9 cellular contexts compared by ENCODE assay signal in the genomic region with DNA sequence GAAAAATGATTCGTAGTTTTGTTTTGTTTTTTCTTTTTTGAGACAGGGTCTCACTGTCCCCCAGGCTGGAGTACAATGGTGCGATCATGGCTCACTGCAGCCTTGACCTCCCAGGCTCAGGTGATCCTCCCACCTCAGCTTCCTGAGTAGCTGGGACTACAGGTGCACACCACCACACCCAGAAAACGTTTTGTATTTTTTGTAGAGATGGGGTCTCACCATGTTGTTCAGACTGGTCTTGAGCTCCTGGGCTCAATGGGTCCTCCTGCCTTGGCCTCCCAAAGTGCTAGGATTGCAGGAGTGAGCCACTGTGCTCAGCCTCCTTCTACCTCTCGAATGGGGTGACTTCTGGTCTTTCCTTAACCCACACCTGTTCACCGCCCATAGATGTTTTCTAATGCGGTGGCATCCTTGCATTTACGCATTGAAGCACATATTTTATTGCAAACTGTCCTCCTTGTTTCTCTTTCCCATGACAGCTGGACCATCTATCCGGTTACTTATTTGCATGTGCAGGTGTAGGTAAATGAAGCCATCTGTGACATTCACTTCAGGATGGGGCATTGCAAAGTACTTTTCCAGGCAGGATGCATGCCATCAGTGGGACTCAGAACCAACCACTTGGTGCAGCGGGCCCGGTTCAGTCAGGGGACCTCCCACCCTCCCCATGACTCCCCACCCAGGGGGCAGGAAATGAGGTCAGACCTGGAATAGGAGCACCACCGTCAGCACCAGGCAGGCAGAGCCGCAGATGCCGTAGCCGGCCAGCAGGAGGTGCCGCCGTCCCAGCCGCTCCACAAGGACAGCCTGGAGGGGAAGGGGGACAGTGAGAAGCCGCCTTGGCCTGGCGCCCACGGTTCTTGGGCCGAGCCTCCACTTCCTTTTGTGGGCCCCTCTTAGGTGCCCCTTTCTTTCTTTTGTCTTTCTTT. TPM values are rescaled to one million over a fixed set of nuclear protein-coding genes. Genes with fewer than 3 reads are reported as not detected.
A peak's percentile ranks its signal among the peaks of the same experiment; 100 is the strongest.
DNase-seq lines count a peak whose midpoint lies in the region; TF ChIP-seq lines count a peak whose summit lies in the region.
"Had no signal": no experiment of that assay in that cellular context is flagged by ENCODE, and none has a peak within 500 bp of the region (broad histone marks: within the 10 kb centered on the region; RNA-seq: fewer than 3 reads in every experiment).

No MANE protein-coding gene starts in this region.

- no peaks in the 10 kb centered on the region for H3K36me3 ChIP-seq in mammary epithelial cell (ENCODE audit: insufficient read depth, low read length)
- H3K36me3 ChIP-seq in mesendoderm (ENCODE audit: control insufficient read depth, insufficient read depth, low read length), result no peaks in the 10 kb centered on the region

- dilution Hi-C loops in mammary epithelial cell (cut with HindIII; ENCODE audit: low sequenced_read_pairs), result no loop called here

- H3K4me2 ChIP-seq in mammary epithelial cell (ENCODE audit: insufficient read depth, low read depth, low read length), result no peak overlapping the region
- no peak overlapping the region for H3K4me2 ChIP-seq in mesendoderm (ENCODE audit: low read length)

- BruUV-seq in mammary epithelial cell (replicated peaks; lab: Mats Ljungman, UMichigan), result TSS peak; percentile 100

- H3K4ac ChIP-seq in mesendoderm (ENCODE audit: low read depth, low read length), result no peak overlapping the region

- DNase-seq in NCI-H2029 (lab: John Stamatoyannopoulos, UW), result peak; percentile 7
- no peak for DNase-seq in NCI-H2029 treated with DMSO at 0.1 percent for 48 hours (lab: John Stamatoyannopoulos, UW)
- peak; percentile 71 for DNase-seq in NCI-H2171 (lab: John Stamatoyannopoulos, UW)
- no peak for DNase-seq in mammary epithelial cell
- peak; percentile 88 for DNase-seq in mesendoderm
- DNase-seq in NCI-H2227 treated with DMSO at 0.1 percent for 48 hours (lab: John Stamatoyannopoulos, UW), result no peak
- no peak for DNase-seq in NCI-H2227 (lab: John Stamatoyannopoulos, UW; ENCODE audit: unreplicated experiment)
- no peak for DNase-seq in MV-4-11 (lab: John Stamatoyannopoulos, UW)

- H2AFZ ChIP-seq in mammary epithelial cell (ENCODE audit: low read depth, low read length), result no peak overlapping the region

- in situ Hi-C loops in mammary epithelial cell (cut with MboI; ENCODE audit: low sequenced_read_pairs in 2 of 2), result loop anchor here in 1 of 2 donors (10.0 kb wide), 1 partner anchor 95 kb away; no protein-coding TSS in a partner anchor

- H3K9ac ChIP-seq in mammary epithelial cell (ENCODE audit: insufficient read depth, low read length), result no peak overlapping the region
- H3K9ac ChIP-seq in mesendoderm (ENCODE audit: low read length), result no peak overlapping the region

- H2BK120ac ChIP-seq in mesendoderm (ENCODE audit: low read depth, low read length), result no peak overlapping the region

- no peak overlapping the region for H2BK5ac ChIP-seq in mesendoderm (ENCODE audit: low read length)

- no peaks in the 10 kb centered on the region for H3K9me3 ChIP-seq in mammary epithelial cell (replicated peaks; ENCODE audit: insufficient read depth, low read length)

- peak; percentile 37 to 63 for TF ChIP-seq CTCF in mammary epithelial cell (conservative IDR thresholded peaks at IDR 0.05 in 1 of 2, IDR thresholded peaks at IDR 0.05 in 1 of 2; ENCODE audit: extremely low read depth in 1 of 2, insufficient read depth in 1 of 2, low read depth in 1 of 2, low read length in 2 of 2)

- H2AK5ac ChIP-seq in mesendoderm (ENCODE audit: low read length), result no peak overlapping the region

- no peak overlapping the region for H2BK15ac ChIP-seq in mesendoderm (replicated peaks; ENCODE audit: low read depth)

- H3K79me2 ChIP-seq in mammary epithelial cell (ENCODE audit: insufficient read depth, low read length) (no peaks in the 10 kb centered on the region), mesendoderm (ENCODE audit: control insufficient read depth, insufficient read depth, low read length) (no peaks in the 10 kb centered on the region)

- H3K4me3 ChIP-seq in mammary epithelial cell (replicated peaks in 1 of 3; ENCODE audit: insufficient read depth in 1 of 3, low read depth in 2 of 3, low read length in 3 of 3) (no peak overlapping the region), mesendoderm (ENCODE audit: low read length) (no peak overlapping the region)

- H3K27me3 ChIP-seq in mammary epithelial cell (ENCODE audit: insufficient read depth, low read length) (no peaks in the 10 kb centered on the region), mesendoderm (ENCODE audit: insufficient read depth, low read length, poor library complexity) (no peaks in the 10 kb centered on the region)

- 77% methylated on average over 17 of the region's 21 CpGs for WGBS in mammary epithelial cell (ENCODE audit: low coverage, missing lambda C conversion rate)
- WGBS in mesendoderm (ENCODE audit: extremely low coverage, insufficient coverage, low lambda C conversion rate), result no CpG with 5 or more reads among the region's 21 CpGs

- peak overlapping the region; percentile 64 for H3K56ac ChIP-seq in mesendoderm (ENCODE audit: low read length)

- CTCF ChIA-PET in mammary epithelial cell (lab: Charles Lee; ENCODE audit: low non-redundant PET), result no interaction called here

- H3K4me1 ChIP-seq in mammary epithelial cell (ENCODE audit: insufficient read depth, low read length) (no peaks in the 10 kb centered on the region), mesendoderm (ENCODE audit: control insufficient read depth, low read depth, low read length) (no peaks in the 10 kb centered on the region)

- no peaks in the 10 kb centered on the region for H3K79me1 ChIP-seq in mesendoderm (ENCODE audit: low read length)

- H4K8ac ChIP-seq in mesendoderm (ENCODE audit: low read depth, low read length), result no peak overlapping the region

- intact Hi-C loops in mammary epithelial cell (cut with micrococcal nuclease), result loop anchor here (1.0 kb wide), 1 partner anchor 92 kb away; no protein-coding TSS in a partner anchor

- no peak overlapping the region for H4K5ac ChIP-seq in mesendoderm (ENCODE audit: low read length)

- H3K23ac ChIP-seq in mesendoderm (ENCODE audit: low read length), result no peak overlapping the region

- H3K18ac ChIP-seq in mesendoderm (ENCODE audit: low read length), result no peak overlapping the region

- H4K20me1 ChIP-seq in mammary epithelial cell (ENCODE audit: insufficient read depth, low read length), result no peaks in the 10 kb centered on the region

- H3K27ac ChIP-seq in mammary epithelial cell (ENCODE audit: insufficient read depth, low read depth, low read length) (no peak overlapping the region), mesendoderm (ENCODE audit: low read depth, low read length) (no peak overlapping the region)

RNA-seq across cellular contexts. Expression of gene SLC2A7, which starts 16.5 kb away (rescaled TPM):
- not detected for total RNA-seq in mammary epithelial cell
- polyA plus RNA-seq in mammary epithelial cell, result not detected
- polyA minus RNA-seq in mammary epithelial cell, result not detected
- not detected for polyA plus RNA-seq in mesendoderm (2013, experiment 1 of 2)
- polyA plus RNA-seq in mesendoderm (2013, experiment 2 of 2), result not detected
- total RNA-seq: CD4-positive, CD25-positive, alpha-beta regulatory T cell had no signal
- polyA plus RNA-seq: CD4-positive, CD25-positive, alpha-beta regulatory T cell had no signal

RNA-seq across cellular contexts. Expression of gene SLC2A5, which starts 59.7 kb away (rescaled TPM):
- total RNA-seq in mammary epithelial cell, result under 1 TPM; under 0.01 to 0.38 TPM
- 0.19 TPM for polyA plus RNA-seq in mammary epithelial cell
- polyA minus RNA-seq in mammary epithelial cell, result not detected
- 0.04 TPM for polyA plus RNA-seq in mesendoderm (2013, experiment 1 of 2)
- polyA plus RNA-seq in mesendoderm (2013, experiment 2 of 2), result 0.01 TPM

Comparison
In these comparisons a context has a peak if more than half of its experiments do, and no peak if none do; other contexts are left out.
1. DNase-seq: peak in NCI-H2029 (single experiment), NCI-H2171 (single experiment) and mesendoderm (single experiment); none in NCI-H2029 treated with DMSO at 0.1 percent for 48 hours (single experiment), mammary epithelial cell (single experiment), NCI-H2227 treated with DMSO at 0.1 percent for 48 hours (single experiment), NCI-H2227 (single experiment) and MV-4-11 (single experiment).